Comparison of ENCODE assay signal across 8 cellular contexts in genomic region chr2:39118786-39119499, GRCh38. TPM values are rescaled to one million over a fixed set of nuclear protein-coding genes. Genes with fewer than 3 reads are reported as not detected.
DNase-seq lines count a peak whose midpoint lies in the region; ATAC-seq and TF ChIP-seq lines count a peak whose summit lies in the region.

No MANE protein-coding gene starts in this region.

- TF ChIP-seq POLR2A in uterus (IDR thresholded peaks at IDR 0.05), result no peak

- H3K27ac ChIP-seq in AG04450 (ENCODE audit: low read depth, low read length) (no peak overlapping the region), HEK293 (ENCODE audit: extremely low read depth, low read depth, low read length) (no peak overlapping the region), lower lobe of right lung (peak overlapping the region; percentile 41), uterus (peak overlapping the region; percentile 98)

- DNase-seq in AG04450 (ENCODE audit: low read depth, low spot score), result no peak
- peak; percentile 68 for DNase-seq in adipocyte (ENCODE audit: low read depth)
- DNase-seq in lower lobe of right lung, result no peak
- DNase-seq in uterus, result no peak
- no peak for DNase-seq in NCI-H526 treated with DMSO at 0.1 percent for 48 hours (lab: John Stamatoyannopoulos, UW)
- no peak for DNase-seq in HuH-7.5 (ENCODE audit: low spot score)

- CTCF ChIA-PET in AG04450 (lab: Charles Lee) (interaction anchor here (1.2 to 2.3 kb wide), 4 partner anchors 60 to 111 kb away, joined by 4 to 20 read pairs (median 10); no protein-coding TSS in a partner anchor), HEK293 (lab: Yijun Ruan, JAX) (interaction anchor here (0.8 to 5.2 kb wide), 5 partner anchors 22 to 110 kb away, joined by 3 to 33 read pairs (median 13); no protein-coding TSS in a partner anchor)

- peak overlapping the region; percentile 96 for H3K9ac ChIP-seq in adipocyte (ENCODE audit: low read length)

- TF ChIP-seq CTCF in AG04450 (IDR thresholded peaks at IDR 0.05; ENCODE audit: low read depth, low read length), result no peak
- no peak for TF ChIP-seq CTCF in HEK293 (tag by site-specific recombination; IDR thresholded peaks at IDR 0.05)
- TF ChIP-seq CTCF in lower lobe of right lung (IDR thresholded peaks at IDR 0.05), result no peak
- TF ChIP-seq CTCF in uterus (IDR thresholded peaks at IDR 0.05), result no peak

- ATAC-seq in lower lobe of right lung (no peak), HG03565 (IDR thresholded peaks at IDR 0.05; ENCODE audit: unreplicated experiment) (no peak)

- peak overlapping the region; percentile 68 for H3K4me3 ChIP-seq in AG04450 (ENCODE audit: low read depth, low read length)
- H3K4me3 ChIP-seq in HEK293 (ENCODE audit: low read depth, low read length), result peak overlapping the region; percentile 83
- peak overlapping the region; percentile 92 for H3K4me3 ChIP-seq in adipocyte (ENCODE audit: low read length)
- H3K4me3 ChIP-seq in lower lobe of right lung, result peak overlapping the region; percentile 88
- H3K4me3 ChIP-seq in uterus, result peak overlapping the region; percentile 55 to 56

- no peaks in the 10 kb centered on the region for H3K27me3 ChIP-seq in AG04450 (ENCODE audit: control insufficient read depth, insufficient read depth, low read length)
- no peaks in the 10 kb centered on the region for H3K27me3 ChIP-seq in adipocyte (replicated peaks; ENCODE audit: control insufficient read depth, insufficient read depth, low read length)
- H3K27me3 ChIP-seq in lower lobe of right lung (ENCODE audit: low read depth), result no peaks in the 10 kb centered on the region
- no peaks in the 10 kb centered on the region for H3K27me3 ChIP-seq in uterus

- intact Hi-C loops in lower lobe of right lung (cut with DNase I) (no loop called here), uterus (cut with DNase I; ENCODE audit: low total_unique reads) (no loop called here)

- peaks cover 8% of the 10 kb centered on the region for H3K4me1 ChIP-seq in HEK293 (ENCODE audit: control insufficient read depth, insufficient read depth, low read length)
- peaks cover 47% of the 10 kb centered on the region for H3K4me1 ChIP-seq in adipocyte (ENCODE audit: control insufficient read depth, insufficient read depth, low read length)
- H3K4me1 ChIP-seq in lower lobe of right lung, result peaks cover 52% of the 10 kb centered on the region
- peaks cover 0 to 9% of the 10 kb centered on the region in 2 donors for H3K4me1 ChIP-seq in uterus

- H3K9me3 ChIP-seq in AG04450 (ENCODE audit: control insufficient read depth, insufficient read depth, low read length), result no peaks in the 10 kb centered on the region
- H3K9me3 ChIP-seq in HEK293 (ENCODE audit: control insufficient read depth, insufficient read depth, low read depth, low read length), result no peaks in the 10 kb centered on the region
- no peaks in the 10 kb centered on the region for H3K9me3 ChIP-seq in adipocyte (ENCODE audit: control insufficient read depth, low read length)
- H3K9me3 ChIP-seq in lower lobe of right lung, result no peaks in the 10 kb centered on the region
- no peaks in the 10 kb centered on the region for H3K9me3 ChIP-seq in uterus

- H3K36me3 ChIP-seq in HEK293 (ENCODE audit: control insufficient read depth in 2 of 2, insufficient read depth in 1 of 2, low read length in 2 of 2) (peaks cover 4 to 11% of the 10 kb centered on the region in 2 experiments; a peak in 2 of 3 replicates), adipocyte (ENCODE audit: control insufficient read depth, insufficient read depth, low read length, severe bottlenecking) (peaks cover 27% of the 10 kb centered on the region), lower lobe of right lung (no peaks in the 10 kb centered on the region), uterus (no peaks in the 10 kb centered on the region)

- POLR2A ChIA-PET in AG04450 (lab: Yijun Ruan, JAX) (interaction anchor here (1.5 kb wide), 1 partner anchor 110 kb away, joined by 4 read pairs; no protein-coding TSS in a partner anchor), HEK293 (lab: Yijun Ruan, JAX) (no interaction called here)

TF ChIP-seq in HEK293, 187 proteins besides CTCF, POLR2A, EP300 and RAD21:
- TF ChIP-seq PRDM2 (tag by site-specific recombination; IDR thresholded peaks at IDR 0.05; ENCODE audit: borderline replicate concordance), result no peak
- no peak for TF ChIP-seq ZNF670 (tag by site-specific recombination; IDR thresholded peaks at IDR 0.05; ENCODE audit: low read depth)
- no peak for TF ChIP-seq KLF17 (tag by site-specific recombination; IDR thresholded peaks at IDR 0.05)
- TF ChIP-seq ZNF302 (tag by site-specific recombination; IDR thresholded peaks at IDR 0.05; ENCODE audit: low read depth), result no peak
- no peak for TF ChIP-seq ZNF600 (tag by site-specific recombination; IDR thresholded peaks at IDR 0.05)
- peak; percentile 8; the same call in 1 of the 2 replicates for TF ChIP-seq TCF7L2 (IDR thresholded peaks at IDR 0.05; ENCODE audit: borderline replicate concordance, low read depth, low read length)
- TF ChIP-seq TRIM28 (IDR thresholded peaks at IDR 0.05; ENCODE audit: borderline replicate concordance, low read length), result no peak
- no peak for TF ChIP-seq ZBTB20 (tag by site-specific recombination; IDR thresholded peaks at IDR 0.05)
- no peak for TF ChIP-seq ZSCAN16 (tag by site-specific recombination; IDR thresholded peaks at IDR 0.05)
- 0 out of 2 replicates have a peak, but pooled peaks have one; percentile 43 for TF ChIP-seq PRDM1 (tag by site-specific recombination; IDR thresholded peaks at IDR 0.05)

RNA-seq across cellular contexts. Expression of gene SOS1, which starts 1.9 kb away (rescaled TPM):
- polyA plus RNA-seq in AG04450 (2011; rRNA removed), result 25.6 and 42.2 TPM in 2 replicates
- 25.4 and 59.6 TPM in 2 replicates for polyA minus RNA-seq in AG04450 (2011; rRNA and poly(A)+ RNA removed)
- total RNA-seq in lower lobe of right lung (43.6 TPM), uterus (100 to 1,000 TPM in 1 of 4 donors, 10 to 100 TPM in 3; 13.3 to 107 (median 40.8) TPM)

Comparison
In these comparisons a context has a peak if more than half of its experiments do, and no peak if none do; other contexts are left out.
1. H3K27ac ChIP-seq: peak in lower lobe of right lung (single experiment) and uterus (2 of 2); none in AG04450 (single experiment) and HEK293 (single experiment).
2. Peak in every context shown above with its lines, with median percentiles within 50 percentile points of each other: H3K4me3 ChIP-seq.